1 cellular context compared by ENCODE assay signal in genomic region chr19:46634656-46635218, GRCh38.
TF ChIP-seq lines count a peak whose summit lies in the region.

No MANE protein-coding gene starts in this region.

TF ChIP-seq in HEK293, 187 proteins besides CTCF, POLR2A, EP300 and RAD21 (continued from another document and continues in another):
- no peak for TF ChIP-seq PRDM4 (tag by site-specific recombination; IDR thresholded peaks at IDR 0.05)
- TF ChIP-seq ZNF354C (tag by site-specific recombination; IDR thresholded peaks at IDR 0.05; ENCODE audit: borderline replicate concordance, low read depth) = no peak
- TF ChIP-seq ZNF302 (tag by site-specific recombination; IDR thresholded peaks at IDR 0.05; ENCODE audit: low read depth) = no peak
- TF ChIP-seq ZFP37 (tag by site-specific recombination; IDR thresholded peaks at IDR 0.05) = no peak
- TF ChIP-seq ZNF423 (tag by site-specific recombination; IDR thresholded peaks at IDR 0.05) = no peak
- TF ChIP-seq ZNF140 (tag by site-specific recombination; IDR thresholded peaks at IDR 0.05) = no peak
- TF ChIP-seq ZNF174 (tag by site-specific recombination; IDR thresholded peaks at IDR 0.05) = no peak
- no peak; the same call in 1 of the 2 replicates for TF ChIP-seq ZNF10 (tag by site-specific recombination; IDR thresholded peaks at IDR 0.05)
- TF ChIP-seq ZFHX2 (tag by site-specific recombination; conservative IDR thresholded peaks at IDR 0.05) = peak; percentile 82
- no peak for TF ChIP-seq ZSCAN18 (tag by site-specific recombination; IDR thresholded peaks at IDR 0.05)
- no peak for TF ChIP-seq ZBTB1 (tag by site-specific recombination; IDR thresholded peaks at IDR 0.05)
- TF ChIP-seq KLF10 (tag by site-specific recombination; IDR thresholded peaks at IDR 0.05) = no peak
- no peak for TF ChIP-seq ZBTB8A (tag by site-specific recombination; IDR thresholded peaks at IDR 0.05)
- no peak for TF ChIP-seq ZEB2 (tag by site-specific recombination; IDR thresholded peaks at IDR 0.05)
- TF ChIP-seq ZNF660 (tag by site-specific recombination; IDR thresholded peaks at IDR 0.05) = no peak
- TF ChIP-seq ZNF621 (tag by site-specific recombination; IDR thresholded peaks at IDR 0.05) = no peak
- TF ChIP-seq ZNF664 (tag by site-specific recombination; IDR thresholded peaks at IDR 0.05) = no peak
- no peak for TF ChIP-seq ZNF155 (tag by site-specific recombination; IDR thresholded peaks at IDR 0.05)
- TF ChIP-seq, protein P1, sequence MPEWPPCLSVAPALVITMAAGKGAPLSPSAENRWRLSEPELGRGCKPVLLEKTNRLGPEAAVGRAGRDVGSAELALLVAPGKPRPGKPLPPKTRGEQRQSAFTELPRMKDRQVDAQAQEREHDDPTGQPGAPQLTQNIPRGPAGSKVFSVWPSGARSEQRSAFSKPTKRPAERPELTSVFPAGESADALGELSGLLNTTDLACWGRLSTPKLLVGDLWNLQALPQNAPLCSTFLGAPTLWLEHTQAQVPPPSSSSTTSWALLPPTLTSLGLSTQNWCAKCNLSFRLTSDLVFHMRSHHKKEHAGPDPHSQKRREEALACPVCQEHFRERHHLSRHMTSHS (tag by site-specific recombination; IDR thresholded peaks at IDR 0.05) = no peak
- no peak for TF ChIP-seq ZNF2 (tag by site-specific recombination; IDR thresholded peaks at IDR 0.05)
- TF ChIP-seq FEZF1 (tag by site-specific recombination; IDR thresholded peaks at IDR 0.05) = no peak
- no peak for TF ChIP-seq ZNF239 (tag by site-specific recombination; IDR thresholded peaks at IDR 0.05)
- TF ChIP-seq ZNF707 (tag by site-specific recombination; IDR thresholded peaks at IDR 0.05) = no peak
- no peak for TF ChIP-seq ZNF776 (tag by site-specific recombination; IDR thresholded peaks at IDR 0.05; ENCODE audit: borderline replicate concordance)
- TF ChIP-seq GLIS1 (tag by site-specific recombination; IDR thresholded peaks at IDR 0.05) = peak; percentile 98
- TF ChIP-seq ZNF580 (tag by site-specific recombination; IDR thresholded peaks at IDR 0.05) = no peak
- no peak for TF ChIP-seq KLF9 (tag by site-specific recombination; IDR thresholded peaks at IDR 0.05; ENCODE audit: low read depth)
- no peak for TF ChIP-seq ZNF561 (tag by site-specific recombination; IDR thresholded peaks at IDR 0.05; ENCODE audit: borderline replicate concordance)
- no peak for TF ChIP-seq ZNF596 (tag by site-specific recombination; IDR thresholded peaks at IDR 0.05)
- no peak for TF ChIP-seq ZNF555 (tag by site-specific recombination; conservative IDR thresholded peaks at IDR 0.05)
- no peak for TF ChIP-seq PRDM2 (tag by site-specific recombination; IDR thresholded peaks at IDR 0.05; ENCODE audit: borderline replicate concordance)
- no peak for TF ChIP-seq ZNF510 (tag by site-specific recombination; IDR thresholded peaks at IDR 0.05; ENCODE audit: insufficient replicate concordance)
- no peak for TF ChIP-seq ZNF19 (tag by site-specific recombination; IDR thresholded peaks at IDR 0.05; ENCODE audit: low read depth)
- peak; percentile 52; the same call in 1 of the 2 replicates for TF ChIP-seq ZNF248 (tag by site-specific recombination; IDR thresholded peaks at IDR 0.05)
- TF ChIP-seq, protein P2, sequence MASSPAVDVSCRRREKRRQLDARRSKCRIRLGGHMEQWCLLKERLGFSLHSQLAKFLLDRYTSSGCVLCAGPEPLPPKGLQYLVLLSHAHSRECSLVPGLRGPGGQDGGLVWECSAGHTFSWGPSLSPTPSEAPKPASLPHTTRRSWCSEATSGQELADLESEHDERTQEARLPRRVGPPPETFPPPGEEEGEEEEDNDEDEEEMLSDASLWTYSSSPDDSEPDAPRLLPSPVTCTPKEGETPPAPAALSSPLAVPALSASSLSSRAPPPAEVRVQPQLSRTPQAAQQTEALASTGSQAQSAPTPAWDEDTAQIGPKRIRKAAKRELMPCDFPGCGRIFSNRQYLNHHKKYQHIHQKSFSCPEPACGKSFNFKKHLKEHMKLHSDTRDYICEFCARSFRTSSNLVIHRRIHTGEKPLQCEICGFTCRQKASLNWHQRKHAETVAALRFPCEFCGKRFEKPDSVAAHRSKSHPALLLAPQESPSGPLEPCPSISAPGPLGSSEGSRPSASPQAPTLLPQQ (tag by site-specific recombination; IDR thresholded peaks at IDR 0.05) = 0 out of 2 replicates have a peak, but pooled peaks have one; percentile 28
- TF ChIP-seq ZNF777 (tag by site-specific recombination; IDR thresholded peaks at IDR 0.05; ENCODE audit: borderline replicate concordance) = peak; percentile 43; the same call in 1 of the 2 replicates
- TF ChIP-seq ZNF658 (tag by site-specific recombination; IDR thresholded peaks at IDR 0.05) = no peak
- peak; percentile 77 for TF ChIP-seq GLIS2 (tag by site-specific recombination; IDR thresholded peaks at IDR 0.05)
- TF ChIP-seq, protein P3, sequence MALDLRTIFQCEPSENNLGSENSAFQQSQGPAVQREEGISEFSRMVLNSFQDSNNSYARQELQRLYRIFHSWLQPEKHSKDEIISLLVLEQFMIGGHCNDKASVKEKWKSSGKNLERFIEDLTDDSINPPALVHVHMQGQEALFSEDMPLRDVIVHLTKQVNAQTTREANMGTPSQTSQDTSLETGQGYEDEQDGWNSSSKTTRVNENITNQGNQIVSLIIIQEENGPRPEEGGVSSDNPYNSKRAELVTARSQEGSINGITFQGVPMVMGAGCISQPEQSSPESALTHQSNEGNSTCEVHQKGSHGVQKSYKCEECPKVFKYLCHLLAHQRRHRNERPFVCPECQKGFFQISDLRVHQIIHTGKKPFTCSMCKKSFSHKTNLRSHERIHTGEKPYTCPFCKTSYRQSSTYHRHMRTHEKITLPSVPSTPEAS (tag by site-specific recombination; IDR thresholded peaks at IDR 0.05) = 0 out of 2 replicates have a peak, but pooled peaks have one; percentile 13
- no peak for TF ChIP-seq ZNF843 (tag by site-specific recombination; IDR thresholded peaks at IDR 0.05)
- no peak for TF ChIP-seq ZNF132 (tag by site-specific recombination; IDR thresholded peaks at IDR 0.05; ENCODE audit: borderline replicate concordance)
- TF ChIP-seq SP3 (tag by site-specific recombination; IDR thresholded peaks at IDR 0.05) = no peak; the same call in 1 of the 2 replicates
- no peak for TF ChIP-seq OVOL3 (tag by site-specific recombination; IDR thresholded peaks at IDR 0.05)
- TF ChIP-seq ATF2 (tag by site-specific recombination; IDR thresholded peaks at IDR 0.05; ENCODE audit: low read depth) = no peak
- TF ChIP-seq ZNF639 (tag by site-specific recombination; IDR thresholded peaks at IDR 0.05) = no peak
- no peak for TF ChIP-seq ZNF211 (tag by site-specific recombination; IDR thresholded peaks at IDR 0.05; ENCODE audit: low read depth)
- 0 out of 2 replicates have a peak, but pooled peaks have one; percentile 46 for TF ChIP-seq YY2 (tag by site-specific recombination; IDR thresholded peaks at IDR 0.05)
- TF ChIP-seq ZNF530 (tag by site-specific recombination; IDR thresholded peaks at IDR 0.05; ENCODE audit: low read depth) = no peak
- no peak for TF ChIP-seq ZNF629 (tag by site-specific recombination; IDR thresholded peaks at IDR 0.05)
- TF ChIP-seq ZNF544 (tag by site-specific recombination; IDR thresholded peaks at IDR 0.05) = no peak
- TF ChIP-seq ZBTB48 (tag by site-specific recombination; IDR thresholded peaks at IDR 0.05) = no peak
- TF ChIP-seq KLF7 (tag by site-specific recombination; IDR thresholded peaks at IDR 0.05; ENCODE audit: borderline replicate concordance) = no peak
- no peak for TF ChIP-seq ZNF549 (tag by site-specific recombination; IDR thresholded peaks at IDR 0.05)
